ENCODE assay signal across 1 cellular context in genomic region chr2:39663187-39663930, GRCh38.
TF ChIP-seq lines count a peak whose summit lies in the region.

No MANE protein-coding gene starts in this region.

TF ChIP-seq in SK-N-SH, 30 proteins besides CTCF, POLR2A, EP300 and RAD21 (continued from another document):
- TF ChIP-seq ZBTB33 (IDR thresholded peaks at IDR 0.05; ENCODE audit: borderline replicate concordance, low read depth) (no peak), MEF2A (IDR thresholded peaks at IDR 0.05; ENCODE audit: borderline replicate concordance, low read depth) (no peak), FOXM1 (IDR thresholded peaks at IDR 0.05; ENCODE audit: low read depth) (no peak), TEAD4 (IDR thresholded peaks at IDR 0.05; ENCODE audit: borderline replicate concordance, insufficient read depth) (no peak), TCF12 (IDR thresholded peaks at IDR 0.05) (no peak), REST (IDR thresholded peaks at IDR 0.05; ENCODE audit: low read depth, low read length) (no peak), RXRA (IDR thresholded peaks at IDR 0.05; ENCODE audit: borderline replicate concordance, low read depth) (no peak), IRF3 (IDR thresholded peaks at IDR 0.05; ENCODE audit: low read depth, low read length) (no peak), FOXJ3 (CRISPR knock-in tag; IDR thresholded peaks at IDR 0.05) (no peak), NRF1 (IDR thresholded peaks at IDR 0.05; ENCODE audit: low read depth, low read length) (no peak), PBX3 (IDR thresholded peaks at IDR 0.05) (no peak), TAF1 (IDR thresholded peaks at IDR 0.05; ENCODE audit: borderline replicate concordance, low read depth, low read length) (no peak), EZH2phosphoT487 (IDR thresholded peaks at IDR 0.05; ENCODE audit: borderline replicate concordance, low read depth) (no peak), YY1 (IDR thresholded peaks at IDR 0.05; ENCODE audit: low read depth) (no peak), RFX5 (IDR thresholded peaks at IDR 0.05; ENCODE audit: low read length) (no peak), GATA2 (CRISPR knock-in tag; IDR thresholded peaks at IDR 0.05) (no peak), SMC3 (IDR thresholded peaks at IDR 0.05; ENCODE audit: low read depth, low read length) (no peak)
TF ChIP-seq in SK-N-SH: peak in this region for 0.
